8 cellular contexts compared by ENCODE assay signal in genomic region chr1:9589144-9589718, GRCh38. TPM values are rescaled to one million over a fixed set of nuclear protein-coding genes. Genes with fewer than 3 reads are reported as not detected.
DNase-seq lines count a peak whose midpoint lies in the region; ATAC-seq and TF ChIP-seq lines count a peak whose summit lies in the region.

No MANE protein-coding gene starts in this region.

- DNase-seq in RPMI8226 = peak; percentile 57
- peak; percentile 16 for DNase-seq in amniotic epithelial cell (ENCODE audit: low read depth)
- peak; percentile 84 for DNase-seq in spleen
- DNase-seq in HuH-7.5 (ENCODE audit: low spot score) = no peak
- no peak for DNase-seq in putamen (ENCODE audit: low spot score)

- ATAC-seq in GM18498 (IDR thresholded peaks at IDR 0.05; ENCODE audit: unreplicated experiment) = peak; percentile 23
- peak; percentile 18 for ATAC-seq in HG02852 (IDR thresholded peaks at IDR 0.05; ENCODE audit: unreplicated experiment)

- H3K27ac ChIP-seq in spleen = peak overlapping the region in 7 of 8 donors; percentile 23 to 88 (median 74)

- TF ChIP-seq POLR2A in spleen (IDR thresholded peaks at IDR 0.05) = no peak

- H3K27me3 ChIP-seq in spleen (replicated peaks in 1 of 7) = no peaks in the 10 kb centered on the region

- H3K4me1 ChIP-seq in spleen = peaks cover 24 to 61% (median 54%) of the 10 kb centered on the region in 6 donors

- H3K36me3 ChIP-seq in spleen = peaks cover 0 to 5% (median 0%) of the 10 kb centered on the region in 6 donors

- H3K9me3 ChIP-seq in iPS-18c (ENCODE audit: control insufficient read depth, insufficient read depth, low read length) (no peaks in the 10 kb centered on the region), spleen (no peaks in the 10 kb centered on the region)

- intact Hi-C loops in spleen (cut with DNase I; ENCODE audit: low total_unique reads) = no loop called here

- TF ChIP-seq CTCF in spleen (IDR thresholded peaks at IDR 0.05 in 8 of 11, conservative IDR thresholded peaks at IDR 0.05 in 3 of 11) = no peak

- 0 to 2% (median 1%) methylated on average over 16 to 63 of the region's 63 CpGs for WGBS in spleen, 5 donors

- H3K4me3 ChIP-seq in iPS-18c (ENCODE audit: insufficient read depth, low read depth, low read length) (peak overlapping the region; percentile 82), spleen (peak overlapping the region; percentile 65 to 91 (median 72))

RNA-seq across cellular contexts. Expression of gene TMEM201, which starts 0.5 kb away (rescaled TPM):
- total RNA-seq in spleen = 10 to 100 TPM in 1 of 7 donors, 1 to 10 TPM in 6; 5.6 to 11.6 (median 9.1) TPM
- 1 to 10 TPM; 2.5 to 5.2 (median 3.0) TPM for polyA plus RNA-seq in spleen

RNA-seq across cellular contexts. Expression of gene SLC25A33, which starts 50.0 kb away (rescaled TPM):
- total RNA-seq in spleen = 1 to 10 TPM; 2.4 to 4.5 (median 3.3) TPM
- 1 to 10 TPM; 2.8 to 3.9 (median 3.1) TPM for polyA plus RNA-seq in spleen

Comparison
In these comparisons a context has a peak if more than half of its experiments do, and no peak if none do; other contexts are left out.
1. DNase-seq: peak in RPMI8226 (single experiment), amniotic epithelial cell (single experiment) and spleen (single experiment); none in HuH-7.5 (single experiment) and putamen (single experiment).